In genomic region chr11:69035959-69036340, GRCh38 we compare ENCODE assay signal across 14 cellular contexts. TPM values are rescaled to one million over a fixed set of nuclear protein-coding genes. Genes with fewer than 3 reads are reported as not detected.
A peak's percentile ranks its signal among the peaks of the same experiment; 100 is the strongest.
DNase-seq lines count a peak whose midpoint lies in the region; ATAC-seq and TF ChIP-seq lines count a peak whose summit lies in the region.
"Had no signal": no experiment of that assay in that cellular context is flagged by ENCODE, and none has a peak within 500 bp of the region (broad histone marks: within the 10 kb centered on the region; RNA-seq: fewer than 3 reads in every experiment).

No MANE protein-coding gene starts in this region.

- H3K36me3 ChIP-seq in heart right ventricle (no peaks in the 10 kb centered on the region), urinary bladder (ENCODE audit: insufficient read depth) (no peaks in the 10 kb centered on the region)

- DNase-seq in chondrocyte (ENCODE audit: low spot score) = no peak
- DNase-seq in heart right ventricle = peak in 1 of 2 donors; percentile 60
- no peak for DNase-seq in omental fat pad (ENCODE audit: low spot score)
- DNase-seq: activated CD8-positive, alpha-beta memory T cell treated with anti-CD3 and anti-CD28 coated beads, Interleukin-2, amount 50 U/mL, for 48 hours; DMS79 treated with DMSO at 0.1 percent for 48 hours; NCI-H2171 treated with DMSO at 0.1 percent for 48 hours; SHP77 treated with DMSO at 0.1 percent for 48 hours had no signal

- WGBS in heart right ventricle, 2 donors = 60 to 65% methylated on average over 10 of the region's 10 CpGs
- 39% methylated on average over 10 of the region's 10 CpGs for WGBS in urinary bladder

- no peaks in the 10 kb centered on the region for H3K9me3 Mint-ChIP-seq in chondrocyte (ENCODE audit: low read depth)
- H3K9me3 Mint-ChIP-seq: activated naive CD4-positive, alpha-beta T cell treated with anti-CD3 and anti-CD28 coated beads, Interleukin-2, amount 50 U/mL, for 24 hours; central memory CD8-positive, alpha-beta T cell had no signal

- no peaks in the 10 kb centered on the region for H3K9me3 ChIP-seq in heart right ventricle

- H3K36me3 Mint-ChIP-seq in chondrocyte (ENCODE audit: low read depth) = no peaks in the 10 kb centered on the region
- H3K36me3 Mint-ChIP-seq: activated naive CD4-positive, alpha-beta T cell treated with anti-CD3 and anti-CD28 coated beads, Interleukin-2, amount 50 U/mL, for 24 hours had no signal

- peaks cover 0 to 11% (median 0%) of the 10 kb centered on the region in 7 donors for H3K27me3 ChIP-seq in heart right ventricle

- peak overlapping the region; percentile 63 for H3K27ac Mint-ChIP-seq in chondrocyte (ENCODE audit: unreplicated experiment)
- H3K27ac Mint-ChIP-seq: activated naive CD4-positive, alpha-beta T cell treated with anti-CD3 and anti-CD28 coated beads, Interleukin-2, amount 50 U/mL, for 24 hours had no signal

- H3K27ac ChIP-seq in heart right ventricle (peak overlapping the region in 2 of 10 donors; percentile 35 to 60), urinary bladder (ENCODE audit: low read depth) (peak overlapping the region; percentile 24)

- peaks cover 11% of the 10 kb centered on the region for H3K4me1 Mint-ChIP-seq in chondrocyte (ENCODE audit: low read depth)
- H3K4me1 Mint-ChIP-seq: activated naive CD4-positive, alpha-beta T cell treated with anti-CD3 and anti-CD28 coated beads, Interleukin-2, amount 50 U/mL, for 24 hours; central memory CD8-positive, alpha-beta T cell had no signal

- H3K4me1 ChIP-seq in heart right ventricle = peaks cover 0 to 14% (median 0%) of the 10 kb centered on the region in 9 donors
- H3K4me1 ChIP-seq in urinary bladder (ENCODE audit: insufficient read depth) = no peaks in the 10 kb centered on the region

- TF ChIP-seq CTCF in chondrocyte (IDR thresholded peaks at IDR 0.05) (no peak), heart right ventricle (IDR thresholded peaks at IDR 0.05) (no peak), omental fat pad (IDR thresholded peaks at IDR 0.05) (no peak)

- H3K4me3 Mint-ChIP-seq in chondrocyte (ENCODE audit: unreplicated experiment) = no peak overlapping the region
- H3K4me3 Mint-ChIP-seq: activated naive CD4-positive, alpha-beta T cell treated with anti-CD3 and anti-CD28 coated beads, Interleukin-2, amount 50 U/mL, for 24 hours; central memory CD8-positive, alpha-beta T cell had no signal

- intact Hi-C loops in heart right ventricle (cut with DNase I) = no loop called here

- no peak overlapping the region for H3K4me3 ChIP-seq in heart right ventricle
- no peak overlapping the region for H3K4me3 ChIP-seq in urinary bladder (ENCODE audit: low read depth, low read length)

- ATAC-seq in heart right ventricle = peak in 5 of 8 donors; percentile 29 to 57 (median 50)
- ATAC-seq in omental fat pad (ENCODE audit: low FRiP score) = peak; percentile 35
- no peak for ATAC-seq in HG02759 (IDR thresholded peaks at IDR 0.05; ENCODE audit: unreplicated experiment)
- ATAC-seq in HG02610 (IDR thresholded peaks at IDR 0.05; ENCODE audit: unreplicated experiment) = no peak
- ATAC-seq in GM18873 (IDR thresholded peaks at IDR 0.05; ENCODE audit: low FRiP score, unreplicated experiment) = no peak

- H3K27me3 Mint-ChIP-seq in chondrocyte (ENCODE audit: low read depth) = peaks cover 7% of the 10 kb centered on the region
- H3K27me3 Mint-ChIP-seq: activated naive CD4-positive, alpha-beta T cell treated with anti-CD3 and anti-CD28 coated beads, Interleukin-2, amount 50 U/mL, for 24 hours had no signal

RNA-seq across cellular contexts. Expression of gene TPCN2, which starts 12.8 kb away (rescaled TPM):
- 12.3 to 18.1 TPM (median 12.6 TPM) in 3 replicates for total RNA-seq in chondrocyte
- total RNA-seq in heart right ventricle = 10 to 100 TPM in 2 of 10 donors, 1 to 10 TPM in 8; 4.8 to 13.0 (median 7.8) TPM
- 10 to 100 TPM in 1 of 2 donors, 1 to 10 TPM in 1; 3.4 to 19.2 TPM for polyA plus RNA-seq in heart right ventricle
- total RNA-seq in omental fat pad = 10 to 100 TPM; 11.8 to 23.3 (median 15.4) TPM
- 14.0 TPM for total RNA-seq in urinary bladder
- polyA plus RNA-seq in urinary bladder = 14.4 TPM

RNA-seq across cellular contexts. Expression of gene MRGPRF, which starts 22.9 kb away (rescaled TPM):
- total RNA-seq in chondrocyte (1.6 to 8.8 TPM (median 8.2 TPM) in 3 replicates), heart right ventricle (10 to 100 TPM in 1 of 10 donors, 1 to 10 TPM in 8, under 1 TPM in 1; 0.98 to 10.7 (median 1.6) TPM), omental fat pad (10 to 100 TPM; 27.8 to 59.4 (median 54.5) TPM), urinary bladder (48.5 TPM)
- polyA plus RNA-seq in heart right ventricle (1 to 10 TPM; 7.2 to 7.9 TPM), urinary bladder (151 TPM)

RNA-seq across cellular contexts. Expression of gene MRGPRD, which starts 55.2 kb away (rescaled TPM):
- total RNA-seq in chondrocyte = not detected in 3 replicates
- not detected for total RNA-seq in heart right ventricle
- polyA plus RNA-seq in heart right ventricle = not detected
- total RNA-seq in omental fat pad = not detected
- total RNA-seq in urinary bladder = not detected
- polyA plus RNA-seq in urinary bladder = 1.5 TPM
- total RNA-seq: kidney epithelial cell had no signal

Comparison
In these comparisons a context has a peak if more than half of its experiments do, and no peak if none do; other contexts are left out.
1. ATAC-seq: peak in heart right ventricle (5 of 8) and omental fat pad (single experiment); none in HG02759 (single experiment), HG02610 (single experiment) and GM18873 (single experiment).